2 cellular contexts compared by ENCODE assay signal in genomic region chr14:30295980-30296379, GRCh38.
TF ChIP-seq lines count a peak whose summit lies in the region.

No MANE protein-coding gene starts in this region.

TF ChIP-seq in HepG2, 621 proteins besides CTCF, POLR2A, EP300 and RAD21:
- no peak for TF ChIP-seq NCOA2 (CRISPR knock-in tag; IDR thresholded peaks at IDR 0.05)
- TF ChIP-seq DBP (CRISPR knock-in tag; IDR thresholded peaks at IDR 0.05; ENCODE audit: not compliant biosample characterization), result no peak
- TF ChIP-seq ZNF678 (CRISPR knock-in tag; IDR thresholded peaks at IDR 0.05), result no peak
- TF ChIP-seq TP53 (CRISPR knock-in tag; conservative IDR thresholded peaks at IDR 0.05), result no peak
- TF ChIP-seq, protein P1, sequence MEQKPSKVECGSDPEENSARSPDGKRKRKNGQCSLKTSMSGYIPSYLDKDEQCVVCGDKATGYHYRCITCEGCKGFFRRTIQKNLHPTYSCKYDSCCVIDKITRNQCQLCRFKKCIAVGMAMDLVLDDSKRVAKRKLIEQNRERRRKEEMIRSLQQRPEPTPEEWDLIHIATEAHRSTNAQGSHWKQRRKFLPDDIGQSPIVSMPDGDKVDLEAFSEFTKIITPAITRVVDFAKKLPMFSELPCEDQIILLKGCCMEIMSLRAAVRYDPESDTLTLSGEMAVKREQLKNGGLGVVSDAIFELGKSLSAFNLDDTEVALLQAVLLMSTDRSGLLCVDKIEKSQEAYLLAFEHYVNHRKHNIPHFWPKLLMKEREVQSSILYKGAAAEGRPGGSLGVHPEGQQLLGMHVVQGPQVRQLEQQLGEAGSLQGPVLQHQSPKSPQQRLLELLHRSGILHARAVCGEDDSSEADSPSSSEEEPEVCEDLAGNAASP (CRISPR knock-in tag; IDR thresholded peaks at IDR 0.05; ENCODE audit: borderline replicate concordance), result no peak
- TF ChIP-seq PHF8 (CRISPR knock-in tag; IDR thresholded peaks at IDR 0.05), result no peak
- no peak for TF ChIP-seq TCF7 (IDR thresholded peaks at IDR 0.05; ENCODE audit: low read depth)
- no peak for TF ChIP-seq CENPX (CRISPR knock-in tag; IDR thresholded peaks at IDR 0.05)
- TF ChIP-seq, protein P2, sequence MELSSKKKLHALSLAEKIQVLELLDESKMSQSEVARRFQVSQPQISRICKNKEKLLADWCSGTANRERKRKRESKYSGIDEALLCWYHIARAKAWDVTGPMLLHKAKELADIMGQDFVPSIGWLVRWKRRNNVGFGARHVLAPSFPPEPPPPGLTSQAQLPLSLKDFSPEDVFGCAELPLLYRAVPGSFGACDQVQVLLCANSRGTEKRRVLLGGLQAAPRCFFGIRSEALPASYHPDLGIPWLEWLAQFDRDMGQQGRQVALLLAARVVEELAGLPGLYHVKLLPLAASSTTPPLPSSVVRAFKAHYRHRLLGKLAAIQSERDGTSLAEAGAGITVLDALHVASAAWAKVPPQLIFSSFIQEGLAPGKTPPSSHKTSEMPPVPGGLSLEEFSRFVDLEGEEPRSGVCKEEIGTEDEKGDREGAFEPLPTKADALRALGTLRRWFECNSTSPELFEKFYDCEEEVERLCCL (CRISPR knock-in tag; IDR thresholded peaks at IDR 0.05; ENCODE audit: borderline replicate concordance), result no peak
- no peak for TF ChIP-seq HCFC1 (IDR thresholded peaks at IDR 0.05; ENCODE audit: low read depth, low read length)
- TF ChIP-seq ZNF224 (CRISPR knock-in tag; IDR thresholded peaks at IDR 0.05), result no peak
- TF ChIP-seq ZNF460 (CRISPR knock-in tag; IDR thresholded peaks at IDR 0.05; ENCODE audit: borderline replicate concordance), result no peak
- TF ChIP-seq HOXA5 (CRISPR knock-in tag; IDR thresholded peaks at IDR 0.05), result no peak
- no peak for TF ChIP-seq ZNF24 (IDR thresholded peaks at IDR 0.05)
- TF ChIP-seq PREB (CRISPR knock-in tag; IDR thresholded peaks at IDR 0.05), result no peak

TF ChIP-seq in K562, 482 proteins besides CTCF, POLR2A, EP300 and RAD21 (continues in another document):
- TF ChIP-seq CTBP1 (IDR thresholded peaks at IDR 0.05; ENCODE audit: borderline replicate concordance) (no peak), NCOA6 (IDR thresholded peaks at IDR 0.05) (no peak), ZNF384 (IDR thresholded peaks at IDR 0.05; ENCODE audit: low read depth, low read length) (no peak), ZNF184 (CRISPR knock-in tag; IDR thresholded peaks at IDR 0.05) (no peak), CHD2 (IDR thresholded peaks at IDR 0.05; ENCODE audit: low read depth, low read length) (no peak), KDM4B (IDR thresholded peaks at IDR 0.05; ENCODE audit: borderline replicate concordance in 2 of 2, low read depth in 1 of 2) (no peak), ARID1B (IDR thresholded peaks at IDR 0.05) (peak; percentile 42; the same call in 1 of the 2 replicates), RNF2 (IDR thresholded peaks at IDR 0.05) (no peak), ETV1 (tag; conservative IDR thresholded peaks at IDR 0.05; ENCODE audit: low read depth) (no peak), SRSF1 (IDR thresholded peaks at IDR 0.05; ENCODE audit: low read depth, low read length) (no peak), TAL1 (IDR thresholded peaks at IDR 0.05) (peak; percentile 50; the same call in 1 of the 2 replicates), FOXA1 (IDR thresholded peaks at IDR 0.05; ENCODE audit: borderline replicate concordance) (no peak), ZNF347 (CRISPR knock-in tag; IDR thresholded peaks at IDR 0.05; ENCODE audit: low read depth) (no peak), ZNF146 (CRISPR knock-in tag; IDR thresholded peaks at IDR 0.05; ENCODE audit: unreplicated experiment) (no peak), SREBF1 (IDR thresholded peaks at IDR 0.05; ENCODE audit: borderline replicate concordance, low read depth, low read length) (no peak), ZNF274 (IDR thresholded peaks at IDR 0.05; ENCODE audit: borderline replicate concordance, low read depth, low read length) (no peak), PKNOX1 (IDR thresholded peaks at IDR 0.05) (peak; percentile 62; the same call in 1 of the 2 replicates), NKRF (IDR thresholded peaks at IDR 0.05; ENCODE audit: borderline replicate concordance) (no peak), TCF3 (CRISPR knock-in tag; IDR thresholded peaks at IDR 0.05) (peak; percentile 56), NR0B1 (IDR thresholded peaks at IDR 0.05; ENCODE audit: partially characterized antibody) (no peak), TEAD4 (IDR thresholded peaks at IDR 0.05; ENCODE audit: low read length) (peak; percentile 58), TEAD4 (CRISPR knock-in tag; IDR thresholded peaks at IDR 0.05; ENCODE audit: borderline replicate concordance) (no peak), CBFA2T3 (IDR thresholded peaks at IDR 0.05) (peak; percentile 60), ZNF217 (CRISPR knock-in tag; IDR thresholded peaks at IDR 0.05) (no peak), CBFB (CRISPR knock-in tag; IDR thresholded peaks at IDR 0.05) (no peak), ZNF143 (CRISPR knock-in tag; IDR thresholded peaks at IDR 0.05) (no peak), ZBTB5 (IDR thresholded peaks at IDR 0.05) (no peak), IRF9 (tag; IDR thresholded peaks at IDR 0.05) (no peak), SIN3A (IDR thresholded peaks at IDR 0.05; ENCODE audit: borderline replicate concordance in 2 of 2, control insufficient read depth in 1 of 2, low read depth in 2 of 2, low read length in 2 of 2) (no peak), U2AF1 (optimal IDR thresholded peaks at IDR 0.05; ENCODE audit: low read depth, low read length) (no peak), RBM39 (optimal IDR thresholded peaks at IDR 0.05; ENCODE audit: low read depth, low read length) (no peak), SAFB2 (IDR thresholded peaks at IDR 0.05; ENCODE audit: borderline replicate concordance, low read depth, low read length, severe bottlenecking) (no peak)
- TF ChIP-seq, protein P3, sequence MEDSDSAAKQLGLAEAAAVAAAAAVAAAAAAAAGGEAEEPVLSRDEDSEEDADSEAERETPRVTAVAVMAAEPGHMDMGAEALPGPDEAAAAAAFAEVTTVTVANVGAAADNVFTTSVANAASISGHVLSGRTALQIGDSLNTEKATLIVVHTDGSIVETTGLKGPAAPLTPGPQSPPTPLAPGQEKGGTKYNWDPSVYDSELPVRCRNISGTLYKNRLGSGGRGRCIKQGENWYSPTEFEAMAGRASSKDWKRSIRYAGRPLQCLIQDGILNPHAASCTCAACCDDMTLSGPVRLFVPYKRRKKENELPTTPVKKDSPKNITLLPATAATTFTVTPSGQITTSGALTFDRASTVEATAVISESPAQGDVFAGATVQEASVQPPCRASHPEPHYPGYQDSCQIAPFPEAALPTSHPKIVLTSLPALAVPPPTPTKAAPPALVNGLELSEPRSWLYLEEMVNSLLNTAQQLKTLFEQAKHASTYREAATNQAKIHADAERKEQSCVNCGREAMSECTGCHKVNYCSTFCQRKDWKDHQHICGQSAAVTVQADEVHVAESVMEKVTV (CRISPR knock-in tag; IDR thresholded peaks at IDR 0.05), result no peak
- TF ChIP-seq, protein P4, sequence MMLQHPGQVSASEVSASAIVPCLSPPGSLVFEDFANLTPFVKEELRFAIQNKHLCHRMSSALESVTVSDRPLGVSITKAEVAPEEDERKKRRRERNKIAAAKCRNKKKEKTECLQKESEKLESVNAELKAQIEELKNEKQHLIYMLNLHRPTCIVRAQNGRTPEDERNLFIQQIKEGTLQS (IDR thresholded peaks at IDR 0.05), result no peak
- TF ChIP-seq, protein P4 (CRISPR knock-in tag; conservative IDR thresholded peaks at IDR 0.05), result no peak
- TF ChIP-seq, protein P5, sequence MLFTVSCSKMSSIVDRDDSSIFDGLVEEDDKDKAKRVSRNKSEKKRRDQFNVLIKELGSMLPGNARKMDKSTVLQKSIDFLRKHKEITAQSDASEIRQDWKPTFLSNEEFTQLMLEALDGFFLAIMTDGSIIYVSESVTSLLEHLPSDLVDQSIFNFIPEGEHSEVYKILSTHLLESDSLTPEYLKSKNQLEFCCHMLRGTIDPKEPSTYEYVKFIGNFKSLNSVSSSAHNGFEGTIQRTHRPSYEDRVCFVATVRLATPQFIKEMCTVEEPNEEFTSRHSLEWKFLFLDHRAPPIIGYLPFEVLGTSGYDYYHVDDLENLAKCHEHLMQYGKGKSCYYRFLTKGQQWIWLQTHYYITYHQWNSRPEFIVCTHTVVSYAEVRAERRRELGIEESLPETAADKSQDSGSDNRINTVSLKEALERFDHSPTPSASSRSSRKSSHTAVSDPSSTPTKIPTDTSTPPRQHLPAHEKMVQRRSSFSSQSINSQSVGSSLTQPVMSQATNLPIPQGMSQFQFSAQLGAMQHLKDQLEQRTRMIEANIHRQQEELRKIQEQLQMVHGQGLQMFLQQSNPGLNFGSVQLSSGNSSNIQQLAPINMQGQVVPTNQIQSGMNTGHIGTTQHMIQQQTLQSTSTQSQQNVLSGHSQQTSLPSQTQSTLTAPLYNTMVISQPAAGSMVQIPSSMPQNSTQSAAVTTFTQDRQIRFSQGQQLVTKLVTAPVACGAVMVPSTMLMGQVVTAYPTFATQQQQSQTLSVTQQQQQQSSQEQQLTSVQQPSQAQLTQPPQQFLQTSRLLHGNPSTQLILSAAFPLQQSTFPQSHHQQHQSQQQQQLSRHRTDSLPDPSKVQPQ (CRISPR knock-in tag; IDR thresholded peaks at IDR 0.05; ENCODE audit: borderline replicate concordance), result no peak
- TF ChIP-seq, protein P6, sequence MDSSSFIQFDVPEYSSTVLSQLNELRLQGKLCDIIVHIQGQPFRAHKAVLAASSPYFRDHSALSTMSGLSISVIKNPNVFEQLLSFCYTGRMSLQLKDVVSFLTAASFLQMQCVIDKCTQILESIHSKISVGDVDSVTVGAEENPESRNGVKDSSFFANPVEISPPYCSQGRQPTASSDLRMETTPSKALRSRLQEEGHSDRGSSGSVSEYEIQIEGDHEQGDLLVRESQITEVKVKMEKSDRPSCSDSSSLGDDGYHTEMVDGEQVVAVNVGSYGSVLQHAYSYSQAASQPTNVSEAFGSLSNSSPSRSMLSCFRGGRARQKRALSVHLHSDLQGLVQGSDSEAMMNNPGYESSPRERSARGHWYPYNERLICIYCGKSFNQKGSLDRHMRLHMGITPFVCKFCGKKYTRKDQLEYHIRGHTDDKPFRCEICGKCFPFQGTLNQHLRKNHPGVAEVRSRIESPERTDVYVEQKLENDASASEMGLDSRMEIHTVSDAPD (CRISPR knock-in tag; IDR thresholded peaks at IDR 0.05), result no peak
